In genomic region chr14:68854421-68854820, GRCh38 we compare ENCODE assay signal across 2 cellular contexts.
A peak's percentile ranks its signal among the peaks of the same experiment; 100 is the strongest.
TF ChIP-seq lines count a peak whose summit lies in the region.

No MANE protein-coding gene starts in this region.

TF ChIP-seq in IMR-90, 13 proteins besides CTCF, POLR2A, EP300 and RAD21 (continued from another document):
- TF ChIP-seq CHD1 (IDR thresholded peaks at IDR 0.05; ENCODE audit: low read depth, low read length) (no peak), RFX5 (IDR thresholded peaks at IDR 0.05; ENCODE audit: low read depth, low read length) (no peak), MAZ (IDR thresholded peaks at IDR 0.05; ENCODE audit: borderline replicate concordance, low read depth, low read length) (no peak), FOS (IDR thresholded peaks at IDR 0.05; ENCODE audit: low read depth, low read length) (no peak)
- TF ChIP-seq, protein P1, sequence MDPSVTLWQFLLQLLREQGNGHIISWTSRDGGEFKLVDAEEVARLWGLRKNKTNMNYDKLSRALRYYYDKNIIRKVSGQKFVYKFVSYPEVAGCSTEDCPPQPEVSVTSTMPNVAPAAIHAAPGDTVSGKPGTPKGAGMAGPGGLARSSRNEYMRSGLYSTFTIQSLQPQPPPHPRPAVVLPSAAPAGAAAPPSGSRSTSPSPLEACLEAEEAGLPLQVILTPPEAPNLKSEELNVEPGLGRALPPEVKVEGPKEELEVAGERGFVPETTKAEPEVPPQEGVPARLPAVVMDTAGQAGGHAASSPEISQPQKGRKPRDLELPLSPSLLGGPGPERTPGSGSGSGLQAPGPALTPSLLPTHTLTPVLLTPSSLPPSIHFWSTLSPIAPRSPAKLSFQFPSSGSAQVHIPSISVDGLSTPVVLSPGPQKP (IDR thresholded peaks at IDR 0.05; ENCODE audit: borderline replicate concordance, low read depth, low read length) = no peak

TF ChIP-seq in HepG2, 621 proteins besides CTCF, POLR2A, EP300 and RAD21:
- TF ChIP-seq ZNF503 (CRISPR knock-in tag; IDR thresholded peaks at IDR 0.05) (no peak), ATRX (CRISPR knock-in tag; IDR thresholded peaks at IDR 0.05; ENCODE audit: borderline replicate concordance) (no peak), CREB1 (IDR thresholded peaks at IDR 0.05) (peak; percentile 37; the same call in 1 of the 2 replicates), CREB1 (CRISPR knock-in tag; IDR thresholded peaks at IDR 0.05) (no peak)
TF ChIP-seq in HepG2: peak in this region for 1.
